ENCODE assay signal across 1 cellular context in genomic region chr10:96833220-96834001, GRCh38.
TF ChIP-seq lines count a peak whose summit lies in the region.

No MANE protein-coding gene starts in this region.

TF ChIP-seq in IMR-90, 13 proteins besides CTCF, POLR2A, EP300 and RAD21 (continued from another document):
- TF ChIP-seq ELK1 (IDR thresholded peaks at IDR 0.05; ENCODE audit: borderline replicate concordance, low read depth, low read length) (no peak), CEBPB (IDR thresholded peaks at IDR 0.05; ENCODE audit: low read depth, low read length) (no peak), RFX5 (IDR thresholded peaks at IDR 0.05; ENCODE audit: low read depth, low read length) (no peak), CHD1 (IDR thresholded peaks at IDR 0.05; ENCODE audit: low read depth, low read length) (no peak), NFE2L2 (IDR thresholded peaks at IDR 0.05; ENCODE audit: low read depth, low read length) (no peak), FOS (IDR thresholded peaks at IDR 0.05; ENCODE audit: low read depth, low read length) (no peak), BHLHE40 (IDR thresholded peaks at IDR 0.05; ENCODE audit: low read depth, low read length) (no peak), MXI1 (IDR thresholded peaks at IDR 0.05; ENCODE audit: borderline replicate concordance, low read depth, low read length) (no peak), MAZ (IDR thresholded peaks at IDR 0.05; ENCODE audit: borderline replicate concordance, low read depth, low read length) (no peak), RCOR1 (IDR thresholded peaks at IDR 0.05; ENCODE audit: insufficient replicate concordance, low read length) (no peak)
TF ChIP-seq in IMR-90: peak in this region for 0.
